ENCODE assay signal across 8 cellular contexts in genomic region chr1:32773018-32773763, GRCh38. TPM values are rescaled to one million over a fixed set of nuclear protein-coding genes. Genes with fewer than 3 reads are reported as not detected.
DNase-seq lines count a peak whose midpoint lies in the region; ATAC-seq and TF ChIP-seq lines count a peak whose summit lies in the region.

No MANE protein-coding gene starts in this region.

- H3K36me3 ChIP-seq in neutrophil, result peaks cover 37% of the 10 kb centered on the region
- no peaks in the 10 kb centered on the region for H3K36me3 ChIP-seq in testis (ENCODE audit: low read depth, missing control alignments)

- H3K27ac ChIP-seq in neutrophil (no peak overlapping the region), testis (no peak overlapping the region)

- H3K4me1 ChIP-seq in neutrophil (ENCODE audit: control insufficient read depth in 1 of 2, insufficient read depth in 1 of 2, low read depth in 1 of 2, low read length in 1 of 2), result no peaks in the 10 kb centered on the region
- H3K4me1 ChIP-seq in testis, result peaks cover 6% of the 10 kb centered on the region

- no peak overlapping the region for H3K4me3 ChIP-seq in neutrophil (ENCODE audit: low read depth in 1 of 2, low read length in 1 of 2)
- H3K4me3 ChIP-seq in testis, result no peak overlapping the region

- no peaks in the 10 kb centered on the region for H3K9me3 ChIP-seq in neutrophil
- no peaks in the 10 kb centered on the region for H3K9me3 ChIP-seq in testis

- H3K4me1 Mint-ChIP-seq in activated T-helper 17 cell treated with anti-CD3 and anti-CD28 coated beads, Interleukin-2, amount 50 U/mL, for 72 hours, result no peaks in the 10 kb centered on the region

- no peaks in the 10 kb centered on the region for H3K27me3 Mint-ChIP-seq in activated T-helper 17 cell treated with anti-CD3 and anti-CD28 coated beads, Interleukin-2, amount 50 U/mL, for 72 hours

- DNase-seq in GDM1 (lab: John Stamatoyannopoulos, UW), result peak; percentile 52
- peak; percentile 62 for DNase-seq in LHCN-M2 (ENCODE audit: low read depth)
- DNase-seq in RPMI8226, result peak; percentile 89
- peak; percentile 62 for DNase-seq in fibroblast of the conjunctiva (ENCODE audit: low read depth)
- peak; percentile 89 for DNase-seq in testis

- H3K27me3 ChIP-seq in neutrophil (no peaks in the 10 kb centered on the region), testis (no peaks in the 10 kb centered on the region)

- 46 to 61% methylated on average over 9 of the region's 9 CpGs for WGBS in testis, 2 donors

- peak; percentile 85 for ATAC-seq in activated T-helper 17 cell treated with anti-CD3 and anti-CD28 coated beads, Interleukin-2, amount 50 U/mL, for 72 hours (replicated peaks)
- ATAC-seq in HG03457 (IDR thresholded peaks at IDR 0.05; ENCODE audit: unreplicated experiment), result no peak

- no peaks in the 10 kb centered on the region for H3K9me3 Mint-ChIP-seq in activated T-helper 17 cell treated with anti-CD3 and anti-CD28 coated beads, Interleukin-2, amount 50 U/mL, for 72 hours

- H3K27ac Mint-ChIP-seq in activated T-helper 17 cell treated with anti-CD3 and anti-CD28 coated beads, Interleukin-2, amount 50 U/mL, for 72 hours, result no peak overlapping the region

- TF ChIP-seq POLR2A in testis (IDR thresholded peaks at IDR 0.05), result no peak

- intact Hi-C loops in testis (cut with DNase I; ENCODE audit: low total_unique reads), result no loop called here

- H3K36me3 Mint-ChIP-seq in activated T-helper 17 cell treated with anti-CD3 and anti-CD28 coated beads, Interleukin-2, amount 50 U/mL, for 72 hours (ENCODE audit: low read depth), result peaks cover 44% of the 10 kb centered on the region

- TF ChIP-seq CTCF in neutrophil (IDR thresholded peaks at IDR 0.05) (peak; percentile 45), testis (IDR thresholded peaks at IDR 0.05) (peak; percentile 90 to 91 (median 91))

- H3K4me3 Mint-ChIP-seq in activated T-helper 17 cell treated with anti-CD3 and anti-CD28 coated beads, Interleukin-2, amount 50 U/mL, for 72 hours, result no peak overlapping the region

RNA-seq across cellular contexts. Expression of gene YARS1, which starts 44.0 kb away (rescaled TPM):
- total RNA-seq in LHCN-M2 (2014; rRNA removed), result 57.8 and 64.5 TPM in 2 replicates
- polyA plus RNA-seq in LHCN-M2 (2012), result 62.6 TPM
- total RNA-seq in activated T-helper 17 cell treated with anti-CD3 and anti-CD28 coated beads, Interleukin-2, amount 50 U/mL, for 72 hours, result 100 to 1,000 TPM; 101 to 176 TPM
- 10 to 100 TPM; 79.8 to 96.6 TPM for total RNA-seq in testis
- polyA plus RNA-seq in testis (ENCODE audit: insufficient read depth, low read depth, low replicate concordance), result 110 TPM

RNA-seq across cellular contexts. Expression of gene S100PBP, which starts 44.3 kb away (rescaled TPM):
- total RNA-seq in LHCN-M2 (2014; rRNA removed) (33.7 and 41.0 TPM in 2 replicates), testis (100 to 1,000 TPM; 120 to 133 TPM)
- polyA plus RNA-seq in LHCN-M2 (2012), result 12.1 TPM
- total RNA-seq in activated T-helper 17 cell treated with anti-CD3 and anti-CD28 coated beads, Interleukin-2, amount 50 U/mL, for 72 hours, result 10 to 100 TPM; 42.7 to 48.1 TPM
- 99.7 TPM for polyA plus RNA-seq in testis (ENCODE audit: insufficient read depth, low read depth, low replicate concordance)
